ENCODE assay signal across 1 cellular context in the genomic region with DNA sequence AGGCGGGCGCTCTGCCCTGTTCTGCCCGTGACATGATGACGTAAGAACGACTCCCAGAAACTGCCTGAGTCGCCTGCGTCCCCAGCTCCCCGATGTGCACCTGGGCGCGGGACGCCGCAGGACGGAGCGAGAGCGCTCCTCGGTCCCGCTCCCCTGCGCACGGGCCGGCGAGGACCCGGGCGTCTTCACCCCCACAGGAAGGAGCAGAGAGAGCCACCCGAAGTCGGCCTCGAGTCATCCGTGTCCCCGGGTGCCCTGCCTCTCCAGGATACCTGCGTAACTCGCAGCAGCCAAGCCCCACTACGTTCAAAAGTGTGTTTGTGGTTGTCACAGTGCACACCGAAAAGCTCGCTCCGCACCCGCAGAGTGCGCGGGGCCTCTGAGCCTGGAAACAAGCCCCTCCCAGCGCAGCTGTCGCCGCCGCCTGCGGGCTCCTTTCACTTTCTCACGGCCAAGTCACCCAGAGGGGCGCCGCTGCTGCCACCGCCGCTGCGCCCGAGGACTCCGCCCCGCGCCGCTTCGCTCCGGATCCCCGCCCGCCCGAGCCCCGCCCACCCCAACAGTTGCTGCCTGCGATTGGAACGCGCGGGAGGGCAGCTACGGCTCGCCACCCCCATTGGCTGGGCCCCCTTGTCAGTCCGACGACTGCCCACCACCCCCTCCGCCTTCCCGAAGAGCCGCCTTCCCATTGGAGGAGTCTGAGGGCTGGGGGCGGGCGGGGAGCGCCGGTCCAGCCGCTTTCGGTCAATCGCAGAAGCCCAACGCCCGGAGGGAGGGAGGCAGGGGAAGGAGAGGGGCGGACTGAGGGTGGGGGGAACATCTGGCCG.
TF ChIP-seq lines count a peak whose summit lies in the region.

No MANE protein-coding gene starts in this region.

TF ChIP-seq in WTC11, 78 proteins besides CTCF, POLR2A, EP300 and RAD21 (continued from another document):
- TF ChIP-seq, protein P1, sequence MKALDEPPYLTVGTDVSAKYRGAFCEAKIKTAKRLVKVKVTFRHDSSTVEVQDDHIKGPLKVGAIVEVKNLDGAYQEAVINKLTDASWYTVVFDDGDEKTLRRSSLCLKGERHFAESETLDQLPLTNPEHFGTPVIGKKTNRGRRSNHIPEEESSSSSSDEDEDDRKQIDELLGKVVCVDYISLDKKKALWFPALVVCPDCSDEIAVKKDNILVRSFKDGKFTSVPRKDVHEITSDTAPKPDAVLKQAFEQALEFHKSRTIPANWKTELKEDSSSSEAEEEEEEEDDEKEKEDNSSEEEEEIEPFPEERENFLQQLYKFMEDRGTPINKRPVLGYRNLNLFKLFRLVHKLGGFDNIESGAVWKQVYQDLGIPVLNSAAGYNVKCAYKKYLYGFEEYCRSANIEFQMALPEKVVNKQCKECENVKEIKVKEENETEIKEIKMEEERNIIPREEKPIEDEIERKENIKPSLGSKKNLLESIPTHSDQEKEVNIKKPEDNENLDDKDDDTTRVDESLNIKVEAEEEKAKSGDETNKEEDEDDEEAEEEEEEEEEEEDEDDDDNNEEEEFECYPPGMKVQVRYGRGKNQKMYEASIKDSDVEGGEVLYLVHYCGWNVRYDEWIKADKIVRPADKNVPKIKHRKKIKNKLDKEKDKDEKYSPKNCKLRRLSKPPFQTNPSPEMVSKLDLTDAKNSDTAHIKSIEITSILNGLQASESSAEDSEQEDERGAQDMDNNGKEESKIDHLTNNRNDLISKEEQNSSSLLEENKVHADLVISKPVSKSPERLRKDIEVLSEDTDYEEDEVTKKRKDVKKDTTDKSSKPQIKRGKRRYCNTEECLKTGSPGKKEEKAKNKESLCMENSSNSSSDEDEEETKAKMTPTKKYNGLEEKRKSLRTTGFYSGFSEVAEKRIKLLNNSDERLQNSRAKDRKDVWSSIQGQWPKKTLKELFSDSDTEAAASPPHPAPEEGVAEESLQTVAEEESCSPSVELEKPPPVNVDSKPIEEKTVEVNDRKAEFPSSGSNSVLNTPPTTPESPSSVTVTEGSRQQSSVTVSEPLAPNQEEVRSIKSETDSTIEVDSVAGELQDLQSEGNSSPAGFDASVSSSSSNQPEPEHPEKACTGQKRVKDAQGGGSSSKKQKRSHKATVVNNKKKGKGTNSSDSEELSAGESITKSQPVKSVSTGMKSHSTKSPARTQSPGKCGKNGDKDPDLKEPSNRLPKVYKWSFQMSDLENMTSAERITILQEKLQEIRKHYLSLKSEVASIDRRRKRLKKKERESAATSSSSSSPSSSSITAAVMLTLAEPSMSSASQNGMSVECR (CRISPR knock-in tag; IDR thresholded peaks at IDR 0.05; ENCODE audit: borderline replicate concordance): 0 out of 2 replicates have a peak, but pooled peaks have one; percentile 68
- TF ChIP-seq SP1 (CRISPR knock-in tag; conservative IDR thresholded peaks at IDR 0.05) (peak; percentile 76; the same call in 1 of the 2 replicates), ZNF416 (CRISPR knock-in tag; IDR thresholded peaks at IDR 0.05) (0 out of 2 replicates have a peak, but pooled peaks have one; percentile 30), SOX15 (CRISPR knock-in tag; IDR thresholded peaks at IDR 0.05) (no peak), TP53 (CRISPR knock-in tag; IDR thresholded peaks at IDR 0.05) (no peak)
- TF ChIP-seq, protein P2, sequence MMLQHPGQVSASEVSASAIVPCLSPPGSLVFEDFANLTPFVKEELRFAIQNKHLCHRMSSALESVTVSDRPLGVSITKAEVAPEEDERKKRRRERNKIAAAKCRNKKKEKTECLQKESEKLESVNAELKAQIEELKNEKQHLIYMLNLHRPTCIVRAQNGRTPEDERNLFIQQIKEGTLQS (CRISPR knock-in tag; conservative IDR thresholded peaks at IDR 0.05): 0 out of 2 replicates have a peak, but pooled peaks have one; percentile 49
- TF ChIP-seq, protein P3, sequence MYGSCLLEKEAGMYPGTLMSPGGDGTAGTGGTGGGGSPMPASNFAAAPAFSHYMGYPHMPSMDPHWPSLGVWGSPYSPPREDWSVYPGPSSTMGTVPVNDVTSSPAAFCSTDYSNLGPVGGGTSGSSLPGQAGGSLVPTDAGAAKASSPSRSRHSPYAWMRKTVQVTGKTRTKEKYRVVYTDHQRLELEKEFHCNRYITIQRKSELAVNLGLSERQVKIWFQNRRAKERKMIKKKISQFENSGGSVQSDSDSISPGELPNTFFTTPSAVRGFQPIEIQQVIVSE (CRISPR knock-in tag; IDR thresholded peaks at IDR 0.05; ENCODE audit: borderline replicate concordance): no peak
